ENCODE assay signal across 24 cellular contexts in genomic region chr21:35833388-35833787, GRCh38.
"Had no signal": no experiment of that assay in that cellular context is flagged by ENCODE, and none has a peak within 500 bp of the region (broad histone marks: within the 10 kb centered on the region; RNA-seq: fewer than 3 reads in every experiment).

No MANE protein-coding gene starts in this region.

- H3K4me1 ChIP-seq: left lung, lower lobe of right lung, parathyroid adenoma, psoas muscle, suprapubic skin, tibial nerve had no signal

- H3K9me3 ChIP-seq: left lung, lower lobe of right lung, mucosa of descending colon, psoas muscle, right atrium auricular region, suprapubic skin, thoracic aorta, tibial nerve had no signal

- DNase-seq: hippocampal formation; kidney glomerular epithelial cell; left cardiac atrium; left lung; lower lobe of right lung; mammary epithelial cell; midbrain; mucosa of descending colon; naive thymus-derived CD4-positive, alpha-beta T cell; nucleus accumbens; psoas muscle; stimulated activated CD4-positive, alpha-beta T cell treated with anti-CD3 and anti-CD28 coated beads, Interleukin-4, amount 100 ng/mL, for 24 hours; stimulated activated naive CD4-positive, alpha-beta T cell had no signal

- ATAC-seq: left lung; lower lobe of right lung; mucosa of descending colon; naive thymus-derived CD4-positive, alpha-beta T cell; psoas muscle; sciatic nerve; stimulated activated effector memory CD8-positive, alpha-beta T cell treated with anti-CD3 and anti-CD28 coated beads, Interleukin-12 subunit alpha, Interleukin-12 subunit beta, amount 100 ng/mL, for 72 hours had no signal

- H3K36me3 ChIP-seq: left lung, lower lobe of right lung, right atrium auricular region, suprapubic skin, thoracic aorta, tibial nerve had no signal

- H3K4me3 Mint-ChIP-seq: naive thymus-derived CD4-positive, alpha-beta T cell; natural killer cell treated with Interleukin-12 subunit alpha and Interleukin-12 subunit beta and Interleukin-15 and Interleukin-18, amount 100 ng/mL, for 72 hours; stimulated activated effector memory CD8-positive, alpha-beta T cell treated with anti-CD3 and anti-CD28 coated beads, Interleukin-12 subunit alpha, Interleukin-12 subunit beta, amount 100 ng/mL, for 72 hours; stimulated activated naive CD8-positive, alpha-beta T cell treated with anti-CD3 and anti-CD28 coated beads, Interleukin-15, Interleukin-2, amounts not matched to agents 100 ng/mL and 50 ng/mL, for 24 hours; type B pancreatic cell had no signal

- H3K27ac Mint-ChIP-seq: natural killer cell treated with Interleukin-12 subunit alpha and Interleukin-12 subunit beta and Interleukin-15 and Interleukin-18, amount 100 ng/mL, for 72 hours; stimulated activated effector memory CD8-positive, alpha-beta T cell treated with anti-CD3 and anti-CD28 coated beads, Interleukin-12 subunit alpha, Interleukin-12 subunit beta, amount 100 ng/mL, for 72 hours; type B pancreatic cell had no signal

- H3K27ac ChIP-seq: left lung, lower lobe of right lung, parathyroid adenoma, psoas muscle, right atrium auricular region, skin epidermis, suprapubic skin, thoracic aorta, tibial nerve had no signal

- H3K4me3 ChIP-seq: left lung, lower lobe of right lung, mucosa of descending colon, psoas muscle, right atrium auricular region, skin epidermis, suprapubic skin, thoracic aorta, tibial nerve had no signal

- H3K9ac ChIP-seq: parathyroid adenoma had no signal

- H2AFZ ChIP-seq: parathyroid adenoma had no signal

- H3K79me2 ChIP-seq: parathyroid adenoma had no signal

- H3K27me3 ChIP-seq: left lung, right atrium auricular region, suprapubic skin, tibial nerve had no signal

- H3K9me3 Mint-ChIP-seq: natural killer cell treated with Interleukin-12 subunit alpha and Interleukin-12 subunit beta and Interleukin-15 and Interleukin-18, amount 100 ng/mL, for 72 hours; stimulated activated effector memory CD8-positive, alpha-beta T cell treated with anti-CD3 and anti-CD28 coated beads, Interleukin-12 subunit alpha, Interleukin-12 subunit beta, amount 100 ng/mL, for 72 hours; stimulated activated naive CD8-positive, alpha-beta T cell treated with anti-CD3 and anti-CD28 coated beads, Interleukin-15, Interleukin-2, amounts not matched to agents 100 ng/mL and 50 ng/mL, for 24 hours had no signal

- H3K36me3 Mint-ChIP-seq: natural killer cell treated with Interleukin-12 subunit alpha and Interleukin-12 subunit beta and Interleukin-15 and Interleukin-18, amount 100 ng/mL, for 72 hours; stimulated activated effector memory CD8-positive, alpha-beta T cell treated with anti-CD3 and anti-CD28 coated beads, Interleukin-12 subunit alpha, Interleukin-12 subunit beta, amount 100 ng/mL, for 72 hours; type B pancreatic cell had no signal
